ENCODE assay signal across 10 cellular contexts in the genomic region with DNA sequence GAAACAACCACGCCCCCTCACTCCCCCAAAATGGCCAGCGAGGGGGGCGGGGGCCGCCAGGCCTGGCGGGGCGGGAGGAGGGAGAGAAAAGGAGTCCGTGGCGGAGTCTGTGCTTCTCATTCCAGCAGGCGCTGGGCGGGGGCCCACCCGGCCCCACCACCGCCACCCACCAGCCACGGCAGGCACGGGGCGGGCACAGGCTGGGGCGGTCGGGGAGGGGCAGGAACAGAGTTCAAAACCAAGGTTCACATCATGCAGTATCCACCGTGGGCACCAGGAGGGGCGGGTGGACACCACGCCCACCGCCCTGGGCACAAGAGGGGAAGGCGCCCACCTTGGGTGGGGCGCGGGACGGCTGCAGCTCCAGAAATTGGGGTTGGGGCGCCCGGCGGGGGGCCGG. TPM values are rescaled to one million over a fixed set of nuclear protein-coding genes. Genes with fewer than 3 reads are reported as not detected.
A peak's percentile ranks its signal among the peaks of the same experiment; 100 is the strongest.
DNase-seq lines count a peak whose midpoint lies in the region; TF ChIP-seq lines count a peak whose summit lies in the region.
"Had no signal": no experiment of that assay in that cellular context is flagged by ENCODE, and none has a peak within 500 bp of the region (broad histone marks: within the 10 kb centered on the region; RNA-seq: fewer than 3 reads in every experiment).

No MANE protein-coding gene starts in this region.

- H3K4me3 ChIP-seq in mammary epithelial cell (replicated peaks in 1 of 3; ENCODE audit: insufficient read depth in 1 of 3, low read depth in 2 of 3, low read length in 3 of 3) (no peak overlapping the region), mesenchymal stem cell (ENCODE audit: insufficient read depth in 1 of 2, low read depth in 1 of 2, low read length in 2 of 2) (peak overlapping the region in 1 of 2 experiments; percentile 33)

- WGBS in mammary epithelial cell (ENCODE audit: low coverage, missing lambda C conversion rate): no CpG with 5 or more reads among the region's 29 CpGs
- WGBS in mesenchymal stem cell: 17% methylated on average over 27 of the region's 29 CpGs

- H3K79me2 ChIP-seq in mammary epithelial cell (ENCODE audit: insufficient read depth, low read length): no peaks in the 10 kb centered on the region

- no peak overlapping the region for H3K4me3 Mint-ChIP-seq in MCF 10A (ENCODE audit: unreplicated experiment)
- H3K4me3 Mint-ChIP-seq in type B pancreatic cell: peak overlapping the region; percentile 81
- H3K4me3 Mint-ChIP-seq: activated naive CD4-positive, alpha-beta T cell treated with anti-CD3 and anti-CD28 coated beads for 36 hours had no signal

- H3K36me3 ChIP-seq in mammary epithelial cell (ENCODE audit: insufficient read depth, low read length) (peaks cover 1% of the 10 kb centered on the region), mesenchymal stem cell (ENCODE audit: control insufficient read depth in 1 of 2, insufficient read depth in 2 of 2, low read depth in 1 of 2, low read length in 2 of 2) (peaks cover 8 to 28% of the 10 kb centered on the region in 2 experiments)

- CTCF ChIA-PET in MCF 10A (lab: Yijun Ruan, JAX): no interaction called here
- CTCF ChIA-PET in mammary epithelial cell (lab: Charles Lee; ENCODE audit: low non-redundant PET): no interaction called here

- H3K27ac Mint-ChIP-seq in MCF 10A (ENCODE audit: low read depth, unreplicated experiment) (peak overlapping the region; percentile 73), type B pancreatic cell (no peak overlapping the region)
- H3K27ac Mint-ChIP-seq: activated naive CD4-positive, alpha-beta T cell treated with anti-CD3 and anti-CD28 coated beads for 36 hours had no signal

- no peak overlapping the region for H3K14ac ChIP-seq in mesenchymal stem cell (ENCODE audit: low read length in 2 of 2)

- H2BK15ac ChIP-seq in mesenchymal stem cell (ENCODE audit: low read depth, poor library complexity, severe bottlenecking): no peak overlapping the region

- no peak overlapping the region for H3K23ac ChIP-seq in mesenchymal stem cell (ENCODE audit: low read length in 2 of 2)

- H3K79me1 ChIP-seq in mesenchymal stem cell (replicated peaks; ENCODE audit: low read length, poor library complexity, severe bottlenecking): no peaks in the 10 kb centered on the region

- H3K4ac ChIP-seq in mesenchymal stem cell (ENCODE audit: low read depth in 1 of 2, low read length in 2 of 2): no peak overlapping the region

- no peak for DNase-seq in MCF 10A (ENCODE audit: unreplicated experiment)
- no peak for DNase-seq in mammary epithelial cell
- DNase-seq in caudate nucleus (lab: John Stamatoyannopoulos, UW): peak in 11 of 61 donors; percentile 20 to 57 (median 45)
- no peak for DNase-seq in mesenchymal stem cell
- no peak for DNase-seq in type B pancreatic cell (ENCODE audit: extremely low spot score, unreplicated experiment)
- DNase-seq in NOMO-1 treated with dmso at 0.1 percent for 144 hours (lab: John Stamatoyannopoulos, UW; ENCODE audit: unreplicated experiment): no peak
- no peak for DNase-seq in superior temporal gyrus (ENCODE audit: extremely low spot score)
- no peak for DNase-seq in MV-4-11 (lab: John Stamatoyannopoulos, UW)
- DNase-seq: activated naive CD4-positive, alpha-beta T cell treated with anti-CD3 and anti-CD28 coated beads for 36 hours; effector memory CD8-positive, alpha-beta T cell had no signal

- TF ChIP-seq CTCF in MCF 10A (IDR thresholded peaks at IDR 0.05; ENCODE audit: unreplicated experiment) (no peak), mammary epithelial cell (conservative IDR thresholded peaks at IDR 0.05 in 1 of 2, IDR thresholded peaks at IDR 0.05 in 1 of 2; ENCODE audit: extremely low read depth in 1 of 2, insufficient read depth in 1 of 2, low read depth in 1 of 2, low read length in 2 of 2) (peak in 1 of 2 donors; percentile 3), type B pancreatic cell (conservative IDR thresholded peaks at IDR 0.05) (peak; percentile 55)

- H3K4me1 ChIP-seq in mammary epithelial cell (ENCODE audit: insufficient read depth, low read length): peaks cover 29% of the 10 kb centered on the region
- peaks cover 44% of the 10 kb centered on the region for H3K4me1 ChIP-seq in mesenchymal stem cell (ENCODE audit: control insufficient read depth, insufficient read depth, low read depth, low read length)

- intact Hi-C loops in MCF 10A (cut with micrococcal nuclease) (no loop called here), mammary epithelial cell (cut with micrococcal nuclease) (no loop called here)

- H3K27ac ChIP-seq in mammary epithelial cell (ENCODE audit: insufficient read depth, low read depth, low read length): no peak overlapping the region
- H3K27ac ChIP-seq in caudate nucleus (ENCODE audit: low read depth, low read length): peak overlapping the region; percentile 92
- no peak overlapping the region for H3K27ac ChIP-seq in mesenchymal stem cell (ENCODE audit: low read length, poor library complexity, severe bottlenecking)

- no TSS peak for BruUV-seq in MCF 10A (replicated peaks; lab: Mats Ljungman, UMichigan)
- BruUV-seq in mammary epithelial cell (replicated peaks; lab: Mats Ljungman, UMichigan): no TSS peak

- no peak overlapping the region for H4K91ac ChIP-seq in mesenchymal stem cell (ENCODE audit: low read length)

- H3K4me2 ChIP-seq in mammary epithelial cell (ENCODE audit: insufficient read depth, low read depth, low read length) (no peak overlapping the region), mesenchymal stem cell (ENCODE audit: low read length, poor library complexity, severe bottlenecking) (peak overlapping the region; percentile 53)

- H4K8ac ChIP-seq in mesenchymal stem cell (ENCODE audit: low read length): peak overlapping the region; percentile 63

- POLR2A ChIA-PET in MCF 10A (lab: Yijun Ruan, JAX): no interaction called here

- no peaks in the 10 kb centered on the region for H3K27me3 Mint-ChIP-seq in MCF 10A (ENCODE audit: insufficient read depth, unreplicated experiment)
- peaks cover 17% of the 10 kb centered on the region for H3K27me3 Mint-ChIP-seq in type B pancreatic cell

- H3K27me3 ChIP-seq in mammary epithelial cell (ENCODE audit: insufficient read depth, low read length) (no peaks in the 10 kb centered on the region), mesenchymal stem cell (ENCODE audit: control insufficient read depth in 1 of 2, insufficient read depth in 1 of 2, low read length in 2 of 2) (peaks cover 7 to 15% of the 10 kb centered on the region in 2 experiments)

- H4K20me1 ChIP-seq in mammary epithelial cell (ENCODE audit: insufficient read depth, low read length): no peaks in the 10 kb centered on the region

- H2BK120ac ChIP-seq in mesenchymal stem cell (ENCODE audit: low read depth, low read length): peak overlapping the region; percentile 42

- H2BK5ac ChIP-seq in mesenchymal stem cell (ENCODE audit: low read depth, low read length, poor library complexity, severe bottlenecking): no peak overlapping the region

- no peak overlapping the region for H3K18ac ChIP-seq in mesenchymal stem cell (ENCODE audit: low read depth in 1 of 2, low read length in 2 of 2)

- H3K36me3 Mint-ChIP-seq in MCF 10A (ENCODE audit: insufficient read depth, unreplicated experiment) (peaks cover 18% of the 10 kb centered on the region), type B pancreatic cell (peaks cover 6% of the 10 kb centered on the region)

- no peak overlapping the region for H2AK5ac ChIP-seq in mesenchymal stem cell (ENCODE audit: low read length, severe bottlenecking)

- in situ Hi-C loops in mammary epithelial cell (cut with MboI; ENCODE audit: low sequenced_read_pairs in 2 of 2): no loop called here

- H3K9me3 ChIP-seq in mammary epithelial cell (replicated peaks; ENCODE audit: insufficient read depth, low read length) (no peaks in the 10 kb centered on the region), mesenchymal stem cell (ENCODE audit: control insufficient read depth, low read length) (no peaks in the 10 kb centered on the region)

- no peak overlapping the region for H2BK12ac ChIP-seq in mesenchymal stem cell (ENCODE audit: low read length in 2 of 2)

- H2AFZ ChIP-seq in mammary epithelial cell (ENCODE audit: low read depth, low read length) (no peak overlapping the region), mesenchymal stem cell (ENCODE audit: low read depth, low read length) (no peak overlapping the region)

- dilution Hi-C loops in mammary epithelial cell (cut with HindIII; ENCODE audit: low sequenced_read_pairs): no loop called here

- no peaks in the 10 kb centered on the region for H3K9me3 Mint-ChIP-seq in MCF 10A (ENCODE audit: unreplicated experiment)
- H3K9me3 Mint-ChIP-seq in type B pancreatic cell: no peaks in the 10 kb centered on the region
- H3K9me3 Mint-ChIP-seq: activated naive CD4-positive, alpha-beta T cell treated with anti-CD3 and anti-CD28 coated beads for 36 hours had no signal

- no peak overlapping the region for H3K9ac ChIP-seq in mammary epithelial cell (ENCODE audit: insufficient read depth, low read length)
- H3K9ac ChIP-seq in mesenchymal stem cell (ENCODE audit: low read length): no peak overlapping the region

- peaks cover 18% of the 10 kb centered on the region for H3K4me1 Mint-ChIP-seq in MCF 10A (ENCODE audit: insufficient read depth, unreplicated experiment)
- peaks cover 18% of the 10 kb centered on the region for H3K4me1 Mint-ChIP-seq in type B pancreatic cell (ENCODE audit: unreplicated experiment)

RNA-seq across cellular contexts. Expression of gene DPF1, which starts 12.8 kb away (rescaled TPM):
- total RNA-seq in MCF 10A (2022) (1.0 and 1.2 TPM in 2 replicates), mammary epithelial cell (1 to 10 TPM; 3.0 to 6.2 TPM), type B pancreatic cell (ENCODE audit: low replicate concordance) (0.93 and 12.6 TPM in 2 replicates)
- 1.6 TPM for polyA plus RNA-seq in mammary epithelial cell
- not detected for polyA minus RNA-seq in mammary epithelial cell
- polyA plus RNA-seq in mesenchymal stem cell (2013, experiment 1 of 2): 1.4 TPM
- polyA plus RNA-seq in mesenchymal stem cell (2013, experiment 2 of 2): 1.3 TPM

RNA-seq across cellular contexts. Expression of gene PPP1R14A, which starts 45.0 kb away (rescaled TPM):
- total RNA-seq in MCF 10A (2022): not detected in 2 replicates
- 10 to 100 TPM in 1 of 2 donors, 1 to 10 TPM in 1; 4.2 to 10.2 TPM for total RNA-seq in mammary epithelial cell
- polyA plus RNA-seq in mammary epithelial cell: 3.4 TPM
- polyA minus RNA-seq in mammary epithelial cell: not detected
- polyA plus RNA-seq in mesenchymal stem cell (2013, experiment 1 of 2): 61.0 TPM
- polyA plus RNA-seq in mesenchymal stem cell (2013, experiment 2 of 2): 54.2 TPM
- total RNA-seq in type B pancreatic cell (ENCODE audit: low replicate concordance): 14.9 and 20.7 TPM in 2 replicates
- total RNA-seq: activated naive CD4-positive, alpha-beta T cell treated with anti-CD3 and anti-CD28 coated beads for 36 hours had no signal

RNA-seq across cellular contexts. Expression of gene SPINT2, which starts 53.2 kb away (rescaled TPM):
- 277 and 333 TPM in 2 replicates for total RNA-seq in MCF 10A (2022)
- 100 to 1,000 TPM; 775 to 871 TPM for total RNA-seq in mammary epithelial cell
- 333 TPM for polyA plus RNA-seq in mammary epithelial cell
- 334 TPM for polyA minus RNA-seq in mammary epithelial cell
- 6.9 TPM for polyA plus RNA-seq in mesenchymal stem cell (2013, experiment 1 of 2)
- 7.6 TPM for polyA plus RNA-seq in mesenchymal stem cell (2013, experiment 2 of 2)
- total RNA-seq in type B pancreatic cell (ENCODE audit: low replicate concordance): 243 and 526 TPM in 2 replicates
